1 cellular context compared by ENCODE assay signal in the genomic region with DNA sequence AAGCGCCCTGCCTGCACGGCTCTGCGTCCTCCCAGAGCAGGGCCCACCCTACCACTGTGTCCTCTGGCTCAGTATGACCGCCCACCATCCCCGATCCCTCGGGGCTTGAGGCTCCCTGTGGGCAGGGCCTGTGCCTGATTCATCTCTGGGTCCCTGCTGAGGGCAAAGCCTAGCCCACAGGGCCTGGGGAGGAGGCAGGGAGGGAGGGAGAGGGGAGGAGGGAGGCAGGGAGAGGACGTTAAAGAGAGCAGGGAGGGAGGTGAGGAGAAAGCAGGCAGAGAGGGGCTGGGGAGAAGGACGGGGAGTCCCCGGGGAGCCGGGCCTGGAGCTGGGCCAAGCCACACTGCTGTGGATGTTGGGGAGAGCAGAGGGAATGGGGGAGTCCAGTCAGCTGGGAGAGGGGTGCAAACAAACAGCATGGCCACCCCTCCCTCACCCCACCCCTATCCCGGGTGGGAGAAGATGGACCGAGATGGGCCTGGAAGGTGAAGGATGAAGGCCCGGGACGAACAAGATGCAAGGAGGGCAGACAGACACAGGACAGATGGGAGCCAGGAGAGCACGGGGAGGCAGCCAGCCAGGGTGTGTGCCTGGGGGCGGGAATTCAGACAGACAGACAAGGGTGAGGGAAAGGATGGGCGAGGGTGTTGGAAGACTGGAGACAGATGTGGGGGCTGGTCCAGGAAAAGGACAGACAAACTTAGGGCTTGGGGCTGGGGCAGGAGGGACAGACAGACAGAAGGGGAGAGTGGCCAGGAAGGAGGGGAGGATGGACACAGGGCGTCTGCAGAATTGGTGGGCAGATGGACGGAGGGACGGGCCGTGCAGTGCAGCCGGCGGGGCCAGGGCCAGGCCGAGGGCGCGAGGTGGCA.
TF ChIP-seq lines count a peak whose summit lies in the region.

No MANE protein-coding gene starts in this region.

TF ChIP-seq in endothelial cell of umbilical vein, 7 proteins besides CTCF, POLR2A, EP300 and RAD21:
- TF ChIP-seq FOS (IDR thresholded peaks at IDR 0.05; ENCODE audit: borderline replicate concordance, insufficient read depth, low read length): no peak
- TF ChIP-seq EZH2 (IDR thresholded peaks at IDR 0.05; ENCODE audit: borderline replicate concordance, low read depth, low read length, severe bottlenecking): peak; percentile 82
